Comparison of ENCODE assay signal across 29 cellular contexts in genomic region chr6:148269386-148269785, GRCh38.
"Had no signal": no experiment of that assay in that cellular context is flagged by ENCODE, and none has a peak within 500 bp of the region (broad histone marks: within the 10 kb centered on the region; RNA-seq: fewer than 3 reads in every experiment).

No MANE protein-coding gene starts in this region.

- H3K4me3 ChIP-seq: gastrocnemius medialis, hepatocyte, left ventricle myocardium inferior, lung, psoas muscle, sigmoid colon, uterus had no signal

- H3K9me3 ChIP-seq: gastrocnemius medialis, left ventricle myocardium inferior, psoas muscle, sigmoid colon, uterus had no signal

- H3K4me1 Mint-ChIP-seq: naive B cell; stimulated activated memory B cell treated with anti-CD40 and anti-IgM and Interleukin-4, amounts not matched to agents 10 μg/mL and 1 μg/mL and 100 μg/mL, for 72 hours; stimulated activated naive CD8-positive, alpha-beta T cell treated with anti-CD3 and anti-CD28 coated beads, Interleukin-15, amount 100 ng/mL, for 72 hours had no signal

- H3K36me3 Mint-ChIP-seq: naive B cell; stimulated activated memory B cell treated with anti-CD40 and anti-IgM and Interleukin-4, amounts not matched to agents 10 μg/mL and 1 μg/mL and 100 μg/mL, for 72 hours; type B pancreatic cell had no signal

- FAIRE-seq: colon, small intestine had no signal

- H3K4me1 ChIP-seq: gastrocnemius medialis, left ventricle myocardium inferior, parathyroid adenoma, psoas muscle, uterus had no signal

- H3K27ac Mint-ChIP-seq: naive B cell; nephron progenitor cell; stimulated activated memory B cell treated with anti-CD40 and anti-IgM and Interleukin-4, amounts not matched to agents 10 μg/mL and 1 μg/mL and 100 μg/mL, for 72 hours; stimulated activated naive CD8-positive, alpha-beta T cell treated with anti-CD3 and anti-CD28 coated beads, Interleukin-15, amount 100 ng/mL, for 72 hours; type B pancreatic cell had no signal

- H3K27ac ChIP-seq: gastrocnemius medialis, hepatocyte, left ventricle myocardium inferior, parathyroid adenoma, psoas muscle, sigmoid colon, VCaP had no signal

- DNase-seq: activated CD4-positive, alpha-beta T cell treated with anti-CD3 and anti-CD28 coated beads for 4 hours; activated CD4-positive, alpha-beta T cell treated with anti-CD3 and anti-CD28 coated beads, Interleukin-2, amount 50 U/mL, for 4 hours; activated effector memory CD4-positive, alpha-beta T cell treated with Interleukin-2 at 50 U/mL for 16 hours; activated naive CD4-positive, alpha-beta T cell treated with anti-CD3 and anti-CD28 coated beads, Interleukin-2, amount 50 U/mL, for 16 hours; amniotic stem cell; central memory CD4-positive, alpha-beta T cell; effector memory CD4-positive, alpha-beta T cell; erythroblast; gastrocnemius medialis; islet precursor cell; left ventricle myocardium inferior; naive B cell; nephron progenitor cell; psoas muscle; sigmoid colon; small intestine; stimulated activated CD4-positive, alpha-beta T cell treated with anti-CD3 and anti-CD28 coated beads, Interleukin-1b, Interleukin-23, amount 100 ng/mL, for 48 hours; stimulated activated CD4-positive, alpha-beta T cell treated with anti-CD3 and anti-CD28 coated beads, Interleukin-4, amount 100 ng/mL, for 4 hours; stimulated activated CD8-positive, alpha-beta memory T cell treated with anti-CD3 and anti-CD28 coated beads, Interleukin-4, amount 100 ng/mL, for 48 hours; stimulated activated naive CD8-positive, alpha-beta T cell treated with anti-CD3 and anti-CD28 coated beads, Interleukin-15, amount 100 ng/mL, for 72 hours; substantia nigra; uterus had no signal

- H3K9me3 Mint-ChIP-seq: nephron progenitor cell; stimulated activated memory B cell treated with anti-CD40 and anti-IgM and Interleukin-4, amounts not matched to agents 10 μg/mL and 1 μg/mL and 100 μg/mL, for 72 hours; stimulated activated naive CD8-positive, alpha-beta T cell treated with anti-CD3 and anti-CD28 coated beads, Interleukin-15, amount 100 ng/mL, for 72 hours; type B pancreatic cell had no signal

- H3K27me3 Mint-ChIP-seq: type B pancreatic cell had no signal

- H3K4me3 Mint-ChIP-seq: naive B cell; nephron progenitor cell; stimulated activated memory B cell treated with anti-CD40 and anti-IgM and Interleukin-4, amounts not matched to agents 10 μg/mL and 1 μg/mL and 100 μg/mL, for 72 hours; stimulated activated naive CD8-positive, alpha-beta T cell treated with anti-CD3 and anti-CD28 coated beads, Interleukin-15, amount 100 ng/mL, for 72 hours; type B pancreatic cell had no signal

- H3K36me3 ChIP-seq: gastrocnemius medialis, left ventricle myocardium inferior, sigmoid colon, uterus had no signal
